In the genomic region with DNA sequence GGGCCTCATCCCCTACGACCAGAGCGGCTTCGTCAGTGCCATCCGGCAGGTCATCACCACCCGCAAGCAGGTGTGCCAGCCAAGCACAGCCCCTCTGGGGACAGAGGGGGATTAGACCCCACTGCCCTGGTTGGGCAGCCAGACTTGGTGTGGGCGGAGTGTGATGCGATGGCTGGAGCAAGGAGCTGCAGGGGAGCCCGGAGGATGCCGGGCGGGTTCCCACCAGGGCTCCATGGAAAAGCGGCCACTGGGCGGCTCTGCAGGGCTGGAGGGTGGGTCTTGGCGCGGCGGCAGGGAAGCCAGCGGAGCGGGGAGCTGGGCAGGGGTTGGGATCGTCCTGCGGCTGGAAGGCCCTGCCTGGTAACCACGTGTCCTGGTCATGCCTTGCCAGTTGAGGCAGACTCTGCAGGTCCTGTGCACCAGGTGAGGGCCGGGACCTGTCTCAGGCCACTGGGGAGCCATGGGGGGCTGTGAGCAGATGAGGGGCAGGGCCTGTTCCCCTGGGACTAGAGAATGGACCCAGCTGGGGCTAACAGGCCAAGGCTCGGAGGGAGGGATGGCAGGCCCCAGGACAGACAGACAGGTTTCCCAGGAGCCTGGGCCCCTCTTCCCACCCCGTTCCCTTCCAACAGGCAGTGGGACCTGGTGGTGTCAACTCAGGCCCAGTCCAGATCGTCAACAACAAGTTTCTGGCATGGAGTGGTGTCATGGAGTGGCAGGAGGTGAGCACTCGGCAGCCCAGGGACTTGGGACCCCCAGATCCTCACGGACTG, we compare ENCODE assay signal across 17 cellular contexts. TPM values are rescaled to one million over a fixed set of nuclear protein-coding genes. Genes with fewer than 3 reads are reported as not detected.
DNase-seq lines count a peak whose midpoint lies in the region; ATAC-seq, FAIRE-seq and TF ChIP-seq lines count a peak whose summit lies in the region.
"Had no signal": no experiment of that assay in that cellular context is flagged by ENCODE, and none has a peak within 500 bp of the region (broad histone marks: within the 10 kb centered on the region; RNA-seq: fewer than 3 reads in every experiment).

No MANE protein-coding gene starts in this region.

- TF ChIP-seq POLR2A in erythroblast (IDR thresholded peaks at IDR 0.05; ENCODE audit: low read length) = no peak

- H3K27me3 Mint-ChIP-seq in activated T-cell treated with anti-CD3 and anti-CD28 coated beads, Interleukin-2, amount 50 U/mL, for 24 hours = no peaks in the 10 kb centered on the region
- H3K27me3 Mint-ChIP-seq in activated T-cell treated with anti-CD3 and anti-CD28 coated beads, Interleukin-2, amount 50 U/mL, for 72 hours (ENCODE audit: low read depth) = no peaks in the 10 kb centered on the region
- peaks cover 17% of the 10 kb centered on the region for H3K27me3 Mint-ChIP-seq in glutamatergic neuron (ENCODE audit: unreplicated experiment)

- peak overlapping the region; percentile 38 for H3K27ac Mint-ChIP-seq in activated T-cell treated with anti-CD3 and anti-CD28 coated beads, Interleukin-2, amount 50 U/mL, for 24 hours
- no peak overlapping the region for H3K27ac Mint-ChIP-seq in activated T-cell treated with anti-CD3 and anti-CD28 coated beads, Interleukin-2, amount 50 U/mL, for 72 hours
- H3K27ac Mint-ChIP-seq in glutamatergic neuron (ENCODE audit: unreplicated experiment) = peak overlapping the region; percentile 55
- H3K27ac Mint-ChIP-seq: activated naive CD4-positive, alpha-beta T cell treated with anti-CD3 and anti-CD28 coated beads for 36 hours had no signal

- H3K4me1 Mint-ChIP-seq in activated T-cell treated with anti-CD3 and anti-CD28 coated beads, Interleukin-2, amount 50 U/mL, for 24 hours (ENCODE audit: low read depth) = peaks cover 16% of the 10 kb centered on the region
- peaks cover 18% of the 10 kb centered on the region for H3K4me1 Mint-ChIP-seq in activated T-cell treated with anti-CD3 and anti-CD28 coated beads, Interleukin-2, amount 50 U/mL, for 72 hours (ENCODE audit: low read depth)
- peaks cover 9% of the 10 kb centered on the region for H3K4me1 Mint-ChIP-seq in glutamatergic neuron (ENCODE audit: low read depth, unreplicated experiment)

- no peak for TF ChIP-seq CTCF in glutamatergic neuron (IDR thresholded peaks at IDR 0.05; ENCODE audit: partially characterized antibody, unreplicated experiment)

- ATAC-seq in activated T-cell treated with anti-CD3 and anti-CD28 coated beads, Interleukin-2, amount 50 U/mL, for 72 hours (replicated peaks in 1 of 2) = no peak
- ATAC-seq in HG02588 (IDR thresholded peaks at IDR 0.05; ENCODE audit: unreplicated experiment) = no peak

- DNase-seq in activated T-cell treated with anti-CD3 and anti-CD28 coated beads, Interleukin-2, amount 50 U/mL, for 24 hours = no peak
- no peak for DNase-seq in activated T-cell treated with anti-CD3 and anti-CD28 coated beads, Interleukin-2, amount 50 U/mL, for 72 hours
- peak; percentile 26 for DNase-seq in RKO (ENCODE audit: low spot score)
- DNase-seq in glutamatergic neuron = no peak
- DNase-seq in urothelium cell line (ENCODE audit: low spot score) = no peak
- DNase-seq in erythroblast (lab: John Stamatoyannopoulos, UW) = no peak
- no peak for DNase-seq in NCI-H345 (lab: John Stamatoyannopoulos, UW)
- DNase-seq: activated CD4-positive, CD25-positive, alpha-beta regulatory T cell; activated naive CD4-positive, alpha-beta T cell treated with anti-CD3 and anti-CD28 coated beads for 36 hours; COR-L47; esophagus squamous epithelium; NCI-H187; NCI-H524 treated with DMSO at 0.1 percent for 48 hours; nucleus accumbens; stimulated activated CD4-positive, alpha-beta T cell treated with anti-CD3 and anti-CD28 coated beads, Interleukin-4, amount 100 ng/mL, for 24 hours had no signal

- no peak overlapping the region for H3K4me3 Mint-ChIP-seq in activated T-cell treated with anti-CD3 and anti-CD28 coated beads, Interleukin-2, amount 50 U/mL, for 24 hours
- H3K4me3 Mint-ChIP-seq in activated T-cell treated with anti-CD3 and anti-CD28 coated beads, Interleukin-2, amount 50 U/mL, for 72 hours = no peak overlapping the region
- H3K4me3 Mint-ChIP-seq in glutamatergic neuron (ENCODE audit: unreplicated experiment) = no peak overlapping the region
- H3K4me3 Mint-ChIP-seq: activated naive CD4-positive, alpha-beta T cell treated with anti-CD3 and anti-CD28 coated beads for 36 hours had no signal

- no peaks in the 10 kb centered on the region for H3K9me3 Mint-ChIP-seq in activated T-cell treated with anti-CD3 and anti-CD28 coated beads, Interleukin-2, amount 50 U/mL, for 24 hours
- H3K9me3 Mint-ChIP-seq in activated T-cell treated with anti-CD3 and anti-CD28 coated beads, Interleukin-2, amount 50 U/mL, for 72 hours = no peaks in the 10 kb centered on the region
- peaks cover 12% of the 10 kb centered on the region for H3K9me3 Mint-ChIP-seq in glutamatergic neuron (ENCODE audit: unreplicated experiment)
- H3K9me3 Mint-ChIP-seq: activated naive CD4-positive, alpha-beta T cell treated with anti-CD3 and anti-CD28 coated beads for 36 hours had no signal

- H3K36me3 Mint-ChIP-seq in activated T-cell treated with anti-CD3 and anti-CD28 coated beads, Interleukin-2, amount 50 U/mL, for 24 hours (ENCODE audit: low read depth) = peaks cover 75% of the 10 kb centered on the region
- H3K36me3 Mint-ChIP-seq in activated T-cell treated with anti-CD3 and anti-CD28 coated beads, Interleukin-2, amount 50 U/mL, for 72 hours (ENCODE audit: insufficient read depth in 2 of 2) = peaks cover 0 to 3% of the 10 kb centered on the region in 2 donors
- no peaks in the 10 kb centered on the region for H3K36me3 Mint-ChIP-seq in glutamatergic neuron (ENCODE audit: unreplicated experiment)

- peak; percentile 76 for FAIRE-seq in urothelium cell line (lab: Jason Lieb, UNC)
- FAIRE-seq: islet of Langerhans had no signal

RNA-seq across cellular contexts. Expression of gene PTOV1, which starts 6.3 kb away (rescaled TPM):
- total RNA-seq in activated T-cell treated with anti-CD3 and anti-CD28 coated beads, Interleukin-2, amount 50 U/mL, for 72 hours = 10 to 100 TPM; 63.8 to 73.3 TPM
- 342 TPM for total RNA-seq in glutamatergic neuron (ENCODE audit: unreplicated experiment)

RNA-seq across cellular contexts. Expression of gene PNKP, which starts 10.1 kb away (rescaled TPM):
- 10 to 100 TPM; 71.1 to 74.5 TPM for total RNA-seq in activated T-cell treated with anti-CD3 and anti-CD28 coated beads, Interleukin-2, amount 50 U/mL, for 72 hours
- total RNA-seq in glutamatergic neuron (ENCODE audit: unreplicated experiment) = 81.3 TPM

RNA-seq across cellular contexts. Expression of gene AKT1S1, which starts 19.9 kb away (rescaled TPM):
- total RNA-seq in activated T-cell treated with anti-CD3 and anti-CD28 coated beads, Interleukin-2, amount 50 U/mL, for 72 hours = 10 to 100 TPM; 30.5 to 36.6 TPM
- 23.7 TPM for total RNA-seq in glutamatergic neuron (ENCODE audit: unreplicated experiment)

RNA-seq across cellular contexts. Expression of gene TBC1D17, which starts 20.3 kb away (rescaled TPM):
- 10 to 100 TPM; 47.9 to 53.9 TPM for total RNA-seq in activated T-cell treated with anti-CD3 and anti-CD28 coated beads, Interleukin-2, amount 50 U/mL, for 72 hours
- total RNA-seq in glutamatergic neuron (ENCODE audit: unreplicated experiment) = 56.8 TPM

RNA-seq across cellular contexts. Expression of gene MED25, which starts 39.2 kb away (rescaled TPM):
- 10 to 100 TPM; 47.0 to 50.2 TPM for total RNA-seq in activated T-cell treated with anti-CD3 and anti-CD28 coated beads, Interleukin-2, amount 50 U/mL, for 72 hours
- total RNA-seq in glutamatergic neuron (ENCODE audit: unreplicated experiment) = 51.0 TPM
